Comparison of ENCODE assay signal across 1 cellular context in the genomic region with DNA sequence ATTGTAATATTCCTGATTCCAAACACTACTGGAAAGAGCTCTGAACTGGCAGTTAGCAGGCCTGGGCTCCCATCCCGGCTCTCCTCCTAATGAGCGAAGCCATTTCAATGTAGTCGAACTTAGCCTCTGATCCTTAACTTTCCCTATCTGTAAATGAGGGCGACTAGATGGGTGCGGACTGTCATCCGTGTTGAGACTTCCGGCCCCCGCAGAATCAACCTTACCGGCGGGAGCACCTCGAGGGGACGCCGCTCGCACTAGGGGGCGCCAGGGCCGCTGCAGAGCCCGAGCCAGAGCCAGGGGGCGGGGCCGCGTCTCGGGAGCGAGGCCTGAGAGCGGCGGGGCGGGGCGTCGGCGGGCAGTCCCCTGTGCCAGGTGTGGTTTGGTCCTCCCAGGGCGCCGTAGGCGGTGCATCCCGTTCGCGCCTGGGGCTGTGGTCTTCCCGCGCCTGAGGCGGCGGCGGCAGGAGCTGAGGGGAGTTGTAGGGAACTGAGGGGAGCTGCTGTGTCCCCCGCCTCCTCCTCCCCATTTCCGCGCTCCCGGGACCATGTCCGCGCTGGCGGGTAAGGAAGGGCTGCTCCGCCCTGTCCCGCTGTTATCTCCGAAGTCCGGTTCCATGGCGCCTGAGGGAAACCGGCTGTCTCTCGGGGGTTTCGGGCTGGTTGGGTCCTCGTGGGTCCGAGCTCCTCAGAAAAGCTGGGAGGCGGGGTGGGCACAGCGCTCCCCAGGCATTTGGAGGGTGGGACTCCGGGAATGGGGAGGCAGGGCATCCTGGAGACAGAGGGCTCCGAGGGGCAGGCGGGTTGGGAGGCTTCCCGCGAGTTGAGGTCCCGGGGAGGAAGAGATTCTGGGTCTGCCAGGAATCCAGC.
TF ChIP-seq lines count a peak whose summit lies in the region.

A gene (plus strand): TSS at position 437 of the 869 bp plus-strand sequence. CDS start 111 bp downstream, at position 548.

TF ChIP-seq in H1, 55 proteins besides CTCF, POLR2A, EP300 and RAD21:
- TF ChIP-seq TAF7 (optimal IDR thresholded peaks at IDR 0.05; ENCODE audit: borderline replicate concordance, low read depth, low read length), result peak; percentile 47
- no peak for TF ChIP-seq CBX8 (IDR thresholded peaks at IDR 0.05; ENCODE audit: borderline replicate concordance, low read depth, low read length)
- TF ChIP-seq SP1 (IDR thresholded peaks at IDR 0.05; ENCODE audit: low read depth, low read length), result 0 out of 2 replicates have a peak, but pooled peaks have one; percentile 48
- no peak for TF ChIP-seq SUZ12 (IDR thresholded peaks at IDR 0.05; ENCODE audit: low read length)
- TF ChIP-seq, protein P1, sequence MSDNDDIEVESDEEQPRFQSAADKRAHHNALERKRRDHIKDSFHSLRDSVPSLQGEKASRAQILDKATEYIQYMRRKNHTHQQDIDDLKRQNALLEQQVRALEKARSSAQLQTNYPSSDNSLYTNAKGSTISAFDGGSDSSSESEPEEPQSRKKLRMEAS (IDR thresholded peaks at IDR 0.05), result peak; percentile 65
- TF ChIP-seq SAP30 (IDR thresholded peaks at IDR 0.05; ENCODE audit: insufficient read depth, insufficient replicate concordance, low read length), result no peak
- no peak for TF ChIP-seq BCL11A (IDR thresholded peaks at IDR 0.05; ENCODE audit: low read depth in 2 of 2, low read length in 2 of 2)
- TF ChIP-seq, protein P2, sequence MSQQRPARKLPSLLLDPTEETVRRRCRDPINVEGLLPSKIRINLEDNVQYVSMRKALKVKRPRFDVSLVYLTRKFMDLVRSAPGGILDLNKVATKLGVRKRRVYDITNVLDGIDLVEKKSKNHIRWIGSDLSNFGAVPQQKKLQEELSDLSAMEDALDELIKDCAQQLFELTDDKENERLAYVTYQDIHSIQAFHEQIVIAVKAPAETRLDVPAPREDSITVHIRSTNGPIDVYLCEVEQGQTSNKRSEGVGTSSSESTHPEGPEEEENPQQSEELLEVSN (IDR thresholded peaks at IDR 0.05), result peak; percentile 62
- TF ChIP-seq ZNF274 (IDR thresholded peaks at IDR 0.05; ENCODE audit: borderline replicate concordance, extremely low read depth, low read length), result no peak
- peak in 1 of 2 experiments; percentile 70; a peak in 2 of 4 replicates for TF ChIP-seq HDAC2 (IDR thresholded peaks at IDR 0.05; ENCODE audit: borderline replicate concordance in 1 of 2, low read depth in 2 of 2, low read length in 2 of 2)
- no peak for TF ChIP-seq CBX5 (IDR thresholded peaks at IDR 0.05; ENCODE audit: low read depth, low read length)
- TF ChIP-seq HDAC6 (IDR thresholded peaks at IDR 0.05; ENCODE audit: low read depth, low read length), result no peak
- 0 out of 2 replicates have a peak, but pooled peaks have one; percentile 6 for TF ChIP-seq GABPA (IDR thresholded peaks at IDR 0.05; ENCODE audit: borderline replicate concordance, insufficient read depth, low read length)
- peak; percentile 40; the same call in 1 of the 2 replicates for TF ChIP-seq RBBP5 (IDR thresholded peaks at IDR 0.05; ENCODE audit: borderline replicate concordance, low read depth, low read length)
- TF ChIP-seq SRF (IDR thresholded peaks at IDR 0.05; ENCODE audit: low read depth, low read length), result no peak
- no peak for TF ChIP-seq JUND (IDR thresholded peaks at IDR 0.05; ENCODE audit: low read length)
- TF ChIP-seq RXRA (IDR thresholded peaks at IDR 0.05; ENCODE audit: insufficient read depth, low read depth, low read length), result no peak
- peak; percentile 8; the same call in 1 of the 2 replicates for TF ChIP-seq YY1 (IDR thresholded peaks at IDR 0.05; ENCODE audit: low read depth, low read length)
- TF ChIP-seq, protein P3, sequence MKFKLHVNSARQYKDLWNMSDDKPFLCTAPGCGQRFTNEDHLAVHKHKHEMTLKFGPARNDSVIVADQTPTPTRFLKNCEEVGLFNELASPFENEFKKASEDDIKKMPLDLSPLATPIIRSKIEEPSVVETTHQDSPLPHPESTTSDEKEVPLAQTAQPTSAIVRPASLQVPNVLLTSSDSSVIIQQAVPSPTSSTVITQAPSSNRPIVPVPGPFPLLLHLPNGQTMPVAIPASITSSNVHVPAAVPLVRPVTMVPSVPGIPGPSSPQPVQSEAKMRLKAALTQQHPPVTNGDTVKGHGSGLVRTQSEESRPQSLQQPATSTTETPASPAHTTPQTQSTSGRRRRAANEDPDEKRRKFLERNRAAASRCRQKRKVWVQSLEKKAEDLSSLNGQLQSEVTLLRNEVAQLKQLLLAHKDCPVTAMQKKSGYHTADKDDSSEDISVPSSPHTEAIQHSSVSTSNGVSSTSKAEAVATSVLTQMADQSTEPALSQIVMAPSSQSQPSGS (IDR thresholded peaks at IDR 0.05; ENCODE audit: low read length), result no peak
- 0 out of 2 replicates have a peak, but pooled peaks have one; percentile 21 for TF ChIP-seq SP4 (IDR thresholded peaks at IDR 0.05; ENCODE audit: low read length)
- peak; percentile 62 for TF ChIP-seq ASH2L (IDR thresholded peaks at IDR 0.05; ENCODE audit: low read length)
- TF ChIP-seq MAFK (IDR thresholded peaks at IDR 0.05; ENCODE audit: low read depth, low read length), result no peak
- no peak for TF ChIP-seq CTBP2 (IDR thresholded peaks at IDR 0.05; ENCODE audit: borderline replicate concordance, insufficient read depth, insufficient read length, low read length)
- TF ChIP-seq POU5F1 (IDR thresholded peaks at IDR 0.05; ENCODE audit: low read depth, low read length), result no peak
- TF ChIP-seq BRCA1 (IDR thresholded peaks at IDR 0.05; ENCODE audit: low read depth, low read length), result no peak
- TF ChIP-seq, protein P4, sequence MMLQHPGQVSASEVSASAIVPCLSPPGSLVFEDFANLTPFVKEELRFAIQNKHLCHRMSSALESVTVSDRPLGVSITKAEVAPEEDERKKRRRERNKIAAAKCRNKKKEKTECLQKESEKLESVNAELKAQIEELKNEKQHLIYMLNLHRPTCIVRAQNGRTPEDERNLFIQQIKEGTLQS (IDR thresholded peaks at IDR 0.05; ENCODE audit: insufficient read depth, low read depth, low read length), result no peak
- no peak; the same call in 1 of the 2 replicates for TF ChIP-seq GTF2F1 (IDR thresholded peaks at IDR 0.05; ENCODE audit: borderline replicate concordance, low read depth, low read length)
- TF ChIP-seq FOSL1 (IDR thresholded peaks at IDR 0.05; ENCODE audit: insufficient read depth, low read depth, low read length), result no peak
- peak; percentile 49; the same call in 1 of the 2 replicates for TF ChIP-seq CHD2 (IDR thresholded peaks at IDR 0.05; ENCODE audit: low read length)
- TF ChIP-seq TCF12 (IDR thresholded peaks at IDR 0.05; ENCODE audit: low read depth, low read length), result peak; percentile 74; the same call in 1 of the 2 replicates
- no peak for TF ChIP-seq NRF1 (IDR thresholded peaks at IDR 0.05; ENCODE audit: low read depth, low read length)
- TF ChIP-seq RNF2 (IDR thresholded peaks at IDR 0.05; ENCODE audit: borderline replicate concordance, low read depth, low read length, missing control alignments, poor library complexity, severe bottlenecking), result no peak
- peak; percentile 82 for TF ChIP-seq KDM1A (IDR thresholded peaks at IDR 0.05; ENCODE audit: borderline replicate concordance, low read length)
- TF ChIP-seq POLR2AphosphoS5 (IDR thresholded peaks at IDR 0.05; ENCODE audit: low read depth, low read length), result peak; percentile 87; the same call in 1 of the 2 replicates
- 0 out of 2 replicates have a peak, but pooled peaks have one; percentile 11 for TF ChIP-seq KDM5A (IDR thresholded peaks at IDR 0.05; ENCODE audit: low read length)
- TF ChIP-seq BACH1 (IDR thresholded peaks at IDR 0.05; ENCODE audit: low read length), result no peak
- no peak for TF ChIP-seq NANOG (IDR thresholded peaks at IDR 0.05; ENCODE audit: insufficient read depth, low read depth, low read length, poor library complexity, severe bottlenecking)
- peak; percentile 56; the same call in 1 of the 2 replicates for TF ChIP-seq TBP (IDR thresholded peaks at IDR 0.05; ENCODE audit: low read depth, low read length)
- TF ChIP-seq, protein P5, sequence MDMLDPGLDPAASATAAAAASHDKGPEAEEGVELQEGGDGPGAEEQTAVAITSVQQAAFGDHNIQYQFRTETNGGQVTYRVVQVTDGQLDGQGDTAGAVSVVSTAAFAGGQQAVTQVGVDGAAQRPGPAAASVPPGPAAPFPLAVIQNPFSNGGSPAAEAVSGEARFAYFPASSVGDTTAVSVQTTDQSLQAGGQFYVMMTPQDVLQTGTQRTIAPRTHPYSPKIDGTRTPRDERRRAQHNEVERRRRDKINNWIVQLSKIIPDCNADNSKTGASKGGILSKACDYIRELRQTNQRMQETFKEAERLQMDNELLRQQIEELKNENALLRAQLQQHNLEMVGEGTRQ (IDR thresholded peaks at IDR 0.05; ENCODE audit: low read length), result no peak
- TF ChIP-seq TAF1 (IDR thresholded peaks at IDR 0.05; ENCODE audit: low read depth, low read length), result peak; percentile 79
- TF ChIP-seq KDM4A (IDR thresholded peaks at IDR 0.05; ENCODE audit: low read depth, low read length, severe bottlenecking), result no peak
- TF ChIP-seq EGR1 (IDR thresholded peaks at IDR 0.05; ENCODE audit: borderline replicate concordance, low read depth, low read length), result no peak
- TF ChIP-seq SIX5 (IDR thresholded peaks at IDR 0.05; ENCODE audit: low read depth, low read length), result no peak
- TF ChIP-seq CHD1 (IDR thresholded peaks at IDR 0.05; ENCODE audit: low read depth, low read length), result 0 out of 2 replicates have a peak, but pooled peaks have one; percentile 33
- no peak for TF ChIP-seq CEBPB (IDR thresholded peaks at IDR 0.05; ENCODE audit: low read depth, low read length)
- no peak for TF ChIP-seq TEAD4 (IDR thresholded peaks at IDR 0.05; ENCODE audit: low read depth, low read length)
- TF ChIP-seq SIRT6 (IDR thresholded peaks at IDR 0.05; ENCODE audit: low read length), result no peak
- no peak for TF ChIP-seq JUN (IDR thresholded peaks at IDR 0.05; ENCODE audit: low read depth, low read length)
- peak; percentile 90 for TF ChIP-seq PHF8 (conservative IDR thresholded peaks at IDR 0.05; ENCODE audit: low read depth, low read length)
- 0 out of 4 replicates have a peak, but pooled peaks have one; percentile 36 to 48 for TF ChIP-seq SIN3A (conservative IDR thresholded peaks at IDR 0.05 in 1 of 2, IDR thresholded peaks at IDR 0.05 in 1 of 2; ENCODE audit: low read depth in 1 of 2, low read length in 2 of 2)
